In the genomic region with DNA sequence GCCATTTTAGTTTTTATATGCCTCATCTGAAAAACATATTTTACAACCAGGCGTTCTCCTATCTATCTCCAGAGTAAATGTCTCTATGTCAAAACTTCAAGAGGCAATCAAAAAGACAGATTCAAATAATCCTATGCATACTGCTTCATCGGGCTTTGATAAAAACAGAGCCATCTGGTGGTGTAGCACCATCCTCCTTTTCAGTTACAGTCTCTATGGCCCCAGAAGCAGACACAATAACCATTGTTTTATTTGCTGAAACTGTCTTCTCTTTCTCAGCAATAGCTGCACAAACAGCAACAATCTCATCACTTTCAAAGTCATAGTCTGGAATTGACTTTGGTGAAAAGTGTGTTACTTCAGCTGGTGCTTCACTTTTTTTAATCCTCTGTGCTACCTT, we compare ENCODE assay signal across 11 cellular contexts. TPM values are rescaled to one million over a fixed set of nuclear protein-coding genes. Genes with fewer than 3 reads are reported as not detected.
A peak's percentile ranks its signal among the peaks of the same experiment; 100 is the strongest.
DNase-seq lines count a peak whose midpoint lies in the region; ATAC-seq and TF ChIP-seq lines count a peak whose summit lies in the region.
"Had no signal": no experiment of that assay in that cellular context is flagged by ENCODE, and none has a peak within 500 bp of the region (broad histone marks: within the 10 kb centered on the region; RNA-seq: fewer than 3 reads in every experiment).

No MANE protein-coding gene starts in this region.

- H3K27ac Mint-ChIP-seq in activated CD4-positive, alpha-beta T cell treated with anti-CD3 and anti-CD28 coated beads, Interleukin-2, amount 10 ng/mL, durations not matched to agents 24 days and 14 days: no peak overlapping the region
- H3K27ac Mint-ChIP-seq in activated naive CD4-positive, alpha-beta T cell treated with anti-CD3 and anti-CD28 coated beads, Interleukin-2, amount 10 ng/mL, durations not matched to agents 7 days and 5 days: no peak overlapping the region
- H3K27ac Mint-ChIP-seq in T-helper 2 cell treated with Interferon-gamma antibody and Interleukin-4, amounts not matched to agents 5 μg/mL and 100 μg/mL, for 36 hours: no peak overlapping the region
- H3K27ac Mint-ChIP-seq: activated T-helper 1 cell treated with anti-CD3 and anti-CD28 coated beads, Interleukin-12 subunit alpha, Interleukin-12 subunit beta, Interleukin-2, Interleukin-4 antibody, amounts not matched to agents 30 ng/mL and 10 ng/mL and 1 ng/mL, durations not matched to agents 14 hours and 24 hours and 36 hours had no signal

- H3K9me3 Mint-ChIP-seq in activated CD4-positive, alpha-beta T cell treated with anti-CD3 and anti-CD28 coated beads, Interleukin-2, amount 10 ng/mL, durations not matched to agents 24 days and 14 days: peaks cover 6% of the 10 kb centered on the region
- peaks cover under 1% of the 10 kb centered on the region for H3K9me3 Mint-ChIP-seq in activated naive CD4-positive, alpha-beta T cell treated with anti-CD3 and anti-CD28 coated beads, Interleukin-2, amount 10 ng/mL, durations not matched to agents 7 days and 5 days
- H3K9me3 Mint-ChIP-seq in T-helper 2 cell treated with Interferon-gamma antibody and Interleukin-4, amounts not matched to agents 5 μg/mL and 100 μg/mL, for 36 hours: peaks cover 11% of the 10 kb centered on the region

- peak in 1 of 2 donors; percentile 21 for DNase-seq in cardiac muscle cell (ENCODE audit: low read depth in 1 of 2, low spot score in 1 of 2)
- no peak for DNase-seq in cardiac septum (ENCODE audit: low spot score)
- peak; percentile 69 for DNase-seq in SK-MEL-5 (ENCODE audit: low read depth, low spot score)
- DNase-seq in fibroblast of peridontal ligament (ENCODE audit: extremely low read depth): peak; percentile 9
- DNase-seq in activated CD4-positive, alpha-beta T cell treated with anti-CD3 and anti-CD28 coated beads, Interleukin-2, amount 10 ng/mL, durations not matched to agents 24 days and 14 days: no peak
- DNase-seq in activated naive CD4-positive, alpha-beta T cell treated with anti-CD3 and anti-CD28 coated beads, Interleukin-2, amount 10 ng/mL, durations not matched to agents 7 days and 5 days: no peak
- DNase-seq in T-helper 2 cell treated with Interferon-gamma antibody and Interleukin-4, amounts not matched to agents 5 μg/mL and 100 μg/mL, for 36 hours (ENCODE audit: low spot score): no peak
- DNase-seq: CD4-positive, alpha-beta memory T cell; T1000 had no signal

- TF ChIP-seq CTCF in cardiac muscle cell (IDR thresholded peaks at IDR 0.05; ENCODE audit: low read depth, low read length): peak; percentile 34

- in situ Hi-C loops in SK-MEL-5 (cut with HindIII; ENCODE audit: low pct_unique_long_range_greater_than_20kb, low sequenced_read_pairs): no loop called here

- intact Hi-C loops in cardiac septum (cut with DNase I): no loop called here
- intact Hi-C loops in activated CD4-positive, alpha-beta T cell treated with anti-CD3 and anti-CD28 coated beads, Interleukin-2, amount 10 ng/mL, durations not matched to agents 24 days and 14 days (cut with micrococcal nuclease): no loop called here

- peaks cover 2% of the 10 kb centered on the region for H3K4me1 Mint-ChIP-seq in activated CD4-positive, alpha-beta T cell treated with anti-CD3 and anti-CD28 coated beads, Interleukin-2, amount 10 ng/mL, durations not matched to agents 24 days and 14 days
- no peaks in the 10 kb centered on the region for H3K4me1 Mint-ChIP-seq in activated naive CD4-positive, alpha-beta T cell treated with anti-CD3 and anti-CD28 coated beads, Interleukin-2, amount 10 ng/mL, durations not matched to agents 7 days and 5 days
- H3K4me1 Mint-ChIP-seq in T-helper 2 cell treated with Interferon-gamma antibody and Interleukin-4, amounts not matched to agents 5 μg/mL and 100 μg/mL, for 36 hours (ENCODE audit: low read depth): peaks cover 5% of the 10 kb centered on the region

- no peak for ATAC-seq in HG02759 (IDR thresholded peaks at IDR 0.05; ENCODE audit: unreplicated experiment)

- peaks cover 3% of the 10 kb centered on the region for H3K36me3 ChIP-seq in cardiac muscle cell

- no peaks in the 10 kb centered on the region for H3K4me1 ChIP-seq in cardiac muscle cell (ENCODE audit: low read depth)

- CTCF ChIA-PET in activated naive CD4-positive, alpha-beta T cell treated with anti-CD3 and anti-CD28 coated beads, Interleukin-2, amount 10 ng/mL, durations not matched to agents 7 days and 5 days (lab: Charles Lee): no interaction called here

- peaks cover 35% of the 10 kb centered on the region for H3K36me3 Mint-ChIP-seq in activated CD4-positive, alpha-beta T cell treated with anti-CD3 and anti-CD28 coated beads, Interleukin-2, amount 10 ng/mL, durations not matched to agents 24 days and 14 days (ENCODE audit: low read depth)
- H3K36me3 Mint-ChIP-seq in activated naive CD4-positive, alpha-beta T cell treated with anti-CD3 and anti-CD28 coated beads, Interleukin-2, amount 10 ng/mL, durations not matched to agents 7 days and 5 days: peaks cover 36% of the 10 kb centered on the region
- peaks cover 52% of the 10 kb centered on the region for H3K36me3 Mint-ChIP-seq in T-helper 2 cell treated with Interferon-gamma antibody and Interleukin-4, amounts not matched to agents 5 μg/mL and 100 μg/mL, for 36 hours (ENCODE audit: low read depth)

- H3K4me3 ChIP-seq in cardiac muscle cell: no peak overlapping the region

- H3K27me3 ChIP-seq in cardiac muscle cell: no peaks in the 10 kb centered on the region

- no peaks in the 10 kb centered on the region for H3K9me3 ChIP-seq in cardiac muscle cell (ENCODE audit: low read depth)

- H3K27me3 Mint-ChIP-seq in activated CD4-positive, alpha-beta T cell treated with anti-CD3 and anti-CD28 coated beads, Interleukin-2, amount 10 ng/mL, durations not matched to agents 24 days and 14 days: no peaks in the 10 kb centered on the region
- no peaks in the 10 kb centered on the region for H3K27me3 Mint-ChIP-seq in activated naive CD4-positive, alpha-beta T cell treated with anti-CD3 and anti-CD28 coated beads, Interleukin-2, amount 10 ng/mL, durations not matched to agents 7 days and 5 days
- no peaks in the 10 kb centered on the region for H3K27me3 Mint-ChIP-seq in T-helper 2 cell treated with Interferon-gamma antibody and Interleukin-4, amounts not matched to agents 5 μg/mL and 100 μg/mL, for 36 hours (ENCODE audit: low read depth)
- H3K27me3 Mint-ChIP-seq: CD4-positive, alpha-beta memory T cell had no signal

- no peak overlapping the region for H3K27ac ChIP-seq in cardiac muscle cell

- no peak overlapping the region for H3K4me3 Mint-ChIP-seq in activated CD4-positive, alpha-beta T cell treated with anti-CD3 and anti-CD28 coated beads, Interleukin-2, amount 10 ng/mL, durations not matched to agents 24 days and 14 days
- no peak overlapping the region for H3K4me3 Mint-ChIP-seq in activated naive CD4-positive, alpha-beta T cell treated with anti-CD3 and anti-CD28 coated beads, Interleukin-2, amount 10 ng/mL, durations not matched to agents 7 days and 5 days
- no peak overlapping the region for H3K4me3 Mint-ChIP-seq in T-helper 2 cell treated with Interferon-gamma antibody and Interleukin-4, amounts not matched to agents 5 μg/mL and 100 μg/mL, for 36 hours
- H3K4me3 Mint-ChIP-seq: activated T-helper 1 cell treated with anti-CD3 and anti-CD28 coated beads, Interleukin-12 subunit alpha, Interleukin-12 subunit beta, Interleukin-2, Interleukin-4 antibody, amounts not matched to agents 30 ng/mL and 10 ng/mL and 1 ng/mL, durations not matched to agents 14 hours and 24 hours and 36 hours; CD4-positive, alpha-beta memory T cell had no signal

RNA-seq across cellular contexts. Expression of a gene that starts 36.3 kb away (rescaled TPM):
- total RNA-seq in cardiac muscle cell: 0.42 and 0.99 TPM in 2 replicates
- 0.28 TPM in 1 of 2 replicates, not detected in the other for polyA plus RNA-seq in cardiac muscle cell
- 6.1 TPM for total RNA-seq in cardiac septum
- 0.95 and 1.0 TPM in 2 replicates for total RNA-seq in SK-MEL-5 (2014; rRNA removed; shearing (Covaris generic))
- polyA plus RNA-seq in SK-MEL-5 (2015; cell fraction: cytosol; rRNA removed): 0.20 and 0.55 TPM in 2 replicates
- polyA plus RNA-seq in SK-MEL-5 (2015; cell fraction: nucleus; rRNA removed): 0.15 and 0.28 TPM in 2 replicates
- 49.1 and 53.0 TPM in 2 replicates for total RNA-seq in activated CD4-positive, alpha-beta T cell treated with anti-CD3 and anti-CD28 coated beads, Interleukin-2, amount 10 ng/mL, durations not matched to agents 24 days and 14 days

RNA-seq across cellular contexts. Expression of a gene that starts 39.8 kb away (rescaled TPM):
- total RNA-seq in cardiac muscle cell (13.4 and 46.7 TPM in 2 replicates), cardiac septum (19.1 TPM)
- 16.3 and 17.2 TPM in 2 replicates for polyA plus RNA-seq in cardiac muscle cell
- 20.4 and 21.6 TPM in 2 replicates for total RNA-seq in SK-MEL-5 (2014; rRNA removed; shearing (Covaris generic))
- polyA plus RNA-seq in SK-MEL-5 (2015; cell fraction: cytosol; rRNA removed): 7.9 and 11.6 TPM in 2 replicates
- 16.7 and 17.6 TPM in 2 replicates for polyA plus RNA-seq in SK-MEL-5 (2015; cell fraction: nucleus; rRNA removed)
- total RNA-seq in activated CD4-positive, alpha-beta T cell treated with anti-CD3 and anti-CD28 coated beads, Interleukin-2, amount 10 ng/mL, durations not matched to agents 24 days and 14 days: 22.7 and 23.1 TPM in 2 replicates

Comparison
In these comparisons a context has a peak if more than half of its experiments do, and no peak if none do; other contexts are left out.
1. DNase-seq: peak in SK-MEL-5 (single experiment) and fibroblast of peridontal ligament (single experiment); none in cardiac septum (single experiment), activated CD4-positive, alpha-beta T cell treated with anti-CD3 and anti-CD28 coated beads, Interleukin-2, amount 10 ng/mL, durations not matched to agents 24 days and 14 days (single experiment), activated naive CD4-positive, alpha-beta T cell treated with anti-CD3 and anti-CD28 coated beads, Interleukin-2, amount 10 ng/mL, durations not matched to agents 7 days and 5 days (single experiment) and T-helper 2 cell treated with Interferon-gamma antibody and Interleukin-4, amounts not matched to agents 5 μg/mL and 100 μg/mL, for 36 hours (single experiment).